Comparison of ENCODE assay signal across 3 cellular contexts in genomic region chr2:199414465-199414864, GRCh38.
A peak's percentile ranks its signal among the peaks of the same experiment; 100 is the strongest.
TF ChIP-seq lines count a peak whose summit lies in the region.

No MANE protein-coding gene starts in this region.

TF ChIP-seq in H1, 55 proteins besides CTCF, POLR2A, EP300 and RAD21:
- TF ChIP-seq CTBP2 (IDR thresholded peaks at IDR 0.05; ENCODE audit: borderline replicate concordance, insufficient read depth, insufficient read length, low read length) (no peak), MAFK (IDR thresholded peaks at IDR 0.05; ENCODE audit: low read depth, low read length) (no peak), ZNF274 (IDR thresholded peaks at IDR 0.05; ENCODE audit: borderline replicate concordance, extremely low read depth, low read length) (no peak), JUND (IDR thresholded peaks at IDR 0.05; ENCODE audit: low read length) (no peak), SIRT6 (IDR thresholded peaks at IDR 0.05; ENCODE audit: low read length) (no peak), TCF12 (IDR thresholded peaks at IDR 0.05; ENCODE audit: low read depth, low read length) (no peak), CREB1 (IDR thresholded peaks at IDR 0.05) (no peak), PHF8 (conservative IDR thresholded peaks at IDR 0.05; ENCODE audit: low read depth, low read length) (no peak), RXRA (IDR thresholded peaks at IDR 0.05; ENCODE audit: insufficient read depth, low read depth, low read length) (no peak)
TF ChIP-seq in H1: peak in this region for 0.

TF ChIP-seq in neural cell, 6 proteins besides CTCF, POLR2A, EP300 and RAD21:
- TF ChIP-seq REST (IDR thresholded peaks at IDR 0.05; ENCODE audit: borderline replicate concordance): peak; percentile 67
- TF ChIP-seq EZH2 (IDR thresholded peaks at IDR 0.05; ENCODE audit: borderline replicate concordance, insufficient read depth, low read length, poor library complexity, severe bottlenecking): no peak
- TF ChIP-seq POLR2AphosphoS5 (IDR thresholded peaks at IDR 0.05): peak; percentile 98
- no peak for TF ChIP-seq SMC3 (conservative IDR thresholded peaks at IDR 0.05; ENCODE audit: poor library complexity)
- TF ChIP-seq TAF1 (IDR thresholded peaks at IDR 0.05; ENCODE audit: low read depth): no peak
- peak; percentile 23 for TF ChIP-seq MXI1 (conservative IDR thresholded peaks at IDR 0.05; ENCODE audit: poor library complexity, severe bottlenecking)

TF ChIP-seq in GM23338, 12 proteins besides CTCF, POLR2A, EP300 and RAD21:
- no peak for TF ChIP-seq JUNB (IDR thresholded peaks at IDR 0.05; ENCODE audit: unreplicated experiment)
- no peak for TF ChIP-seq REST (IDR thresholded peaks at IDR 0.05; ENCODE audit: unreplicated experiment)
- TF ChIP-seq ZNF331 (CRISPR knock-in tag; IDR thresholded peaks at IDR 0.05; ENCODE audit: low read depth): no peak
- no peak for TF ChIP-seq POLR2AphosphoS5 (IDR thresholded peaks at IDR 0.05; ENCODE audit: low read depth)
- TF ChIP-seq EZH2phosphoT487 (IDR thresholded peaks at IDR 0.05; ENCODE audit: unreplicated experiment): no peak
- TF ChIP-seq STAT1 (IDR thresholded peaks at IDR 0.05; ENCODE audit: unreplicated experiment): no peak
- TF ChIP-seq ZNF114 (CRISPR knock-in tag; IDR thresholded peaks at IDR 0.05): no peak
- no peak for TF ChIP-seq CREB1 (CRISPR knock-in tag; IDR thresholded peaks at IDR 0.05; ENCODE audit: low read depth)
- no peak for TF ChIP-seq EZH2 (IDR thresholded peaks at IDR 0.05; ENCODE audit: low read depth, unreplicated experiment)
- no peak for TF ChIP-seq ZNF462 (CRISPR knock-in tag; IDR thresholded peaks at IDR 0.05)
- TF ChIP-seq NANOG (IDR thresholded peaks at IDR 0.05; ENCODE audit: borderline replicate concordance): no peak
- no peak for TF ChIP-seq ETS1 (IDR thresholded peaks at IDR 0.05)
